8 cellular contexts compared by ENCODE assay signal in the genomic region with DNA sequence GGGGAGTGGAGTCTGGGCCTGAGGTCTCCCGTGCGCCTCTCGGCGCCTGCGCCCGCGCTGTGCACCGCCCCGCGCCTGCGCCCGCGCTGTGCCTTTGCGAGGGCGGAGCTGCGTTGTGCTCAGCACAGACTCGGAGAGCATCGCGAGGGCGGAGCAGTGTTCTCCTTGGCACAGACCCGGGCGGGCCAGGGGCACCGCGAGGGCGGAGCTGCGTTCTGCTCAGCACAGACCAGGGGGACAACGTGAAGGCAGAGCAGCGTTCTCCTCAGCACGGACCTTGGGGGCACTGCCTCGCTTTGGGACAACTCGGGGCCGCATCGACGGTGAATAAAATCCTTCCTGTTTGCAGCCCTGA.
DNase-seq lines count a peak whose midpoint lies in the region; ATAC-seq and TF ChIP-seq lines count a peak whose summit lies in the region.
"Not testable (repeated sequence)": the region's sequence is repeated elsewhere in the genome, so short reads cannot be mapped to it uniquely, and the experiment has no call there.

No MANE protein-coding gene starts in this region.

- not testable (repeated sequence) for H3K4me1 Mint-ChIP-seq in mesothelial cell of epicardium

- ATAC-seq in GM21423 (IDR thresholded peaks at IDR 0.05; ENCODE audit: unreplicated experiment) (peak; percentile 85), HG03066 (IDR thresholded peaks at IDR 0.05; ENCODE audit: low read depth, unreplicated experiment) (peak; percentile 75)

- not testable (repeated sequence) for H3K4me1 ChIP-seq in Peyer's patch, spleen

- intact Hi-C loops in spleen (cut with DNase I; ENCODE audit: low total_unique reads), result not testable (repeated sequence)

- not testable (repeated sequence) for H3K36me3 Mint-ChIP-seq in mesothelial cell of epicardium

- H3K27ac ChIP-seq in Peyer's patch, result peak overlapping the region in 1 of 4 donors; percentile 58
- H3K27ac ChIP-seq in spleen, result not testable (repeated sequence)

- not testable (repeated sequence) for TF ChIP-seq CTCF in Peyer's patch (IDR thresholded peaks at IDR 0.05); astrocyte of the spinal cord (IDR thresholded peaks at IDR 0.05; ENCODE audit: low read depth, low read length); foreskin fibroblast (IDR thresholded peaks at IDR 0.05; ENCODE audit: low read depth, low read length); mesothelial cell of epicardium (IDR thresholded peaks at IDR 0.05; ENCODE audit: unreplicated experiment); spleen (IDR thresholded peaks at IDR 0.05 in 8 of 11, conservative IDR thresholded peaks at IDR 0.05 in 3 of 11)

- H3K27ac Mint-ChIP-seq in mesothelial cell of epicardium, result peak overlapping the region; percentile 66

- not testable (repeated sequence) for H3K9me3 Mint-ChIP-seq in mesothelial cell of epicardium

- 3 to 23% (median 17%) methylated on average over 8 to 26 of the region's 34 CpGs; no CpG with 5 or more reads in 1 of the 5 donors for WGBS in spleen, 5 donors

- DNase-seq in G401 (ENCODE audit: low spot score) (peak; percentile 1), Peyer's patch (peak in 2 of 3 donors; percentile 45 to 58), astrocyte of the spinal cord (ENCODE audit: low read depth, low spot score) (peak; percentile 30), foreskin fibroblast (peak; percentile 29 to 62), mesothelial cell of epicardium (ENCODE audit: low spot score in 2 of 2, unreplicated experiment in 2 of 2) (peak in 1 of 2 experiments; percentile 39), spleen (peak; percentile 75)

- H3K36me3 ChIP-seq in Peyer's patch, spleen: not testable (repeated sequence)

- not testable (repeated sequence) for H3K27me3 Mint-ChIP-seq in mesothelial cell of epicardium (ENCODE audit: low read depth)

- H3K4me3 ChIP-seq in Peyer's patch, result peak overlapping the region in 2 of 4 donors; percentile 31 to 57
- peak overlapping the region; percentile 35 for H3K4me3 ChIP-seq in astrocyte of the spinal cord (ENCODE audit: low read depth, low read length)
- peak overlapping the region; percentile 11 to 38 for H3K4me3 ChIP-seq in foreskin fibroblast (ENCODE audit: low read depth in 1 of 2, low read length in 2 of 2)
- peak overlapping the region in 3 of 8 donors; percentile 27 to 40 (median 33) for H3K4me3 ChIP-seq in spleen

- not testable (repeated sequence) for H3K9me3 ChIP-seq in Peyer's patch, spleen

- H3K27me3 ChIP-seq in Peyer's patch; spleen (replicated peaks in 1 of 7): not testable (repeated sequence)

- TF ChIP-seq POLR2A in Peyer's patch (IDR thresholded peaks at IDR 0.05), result peak in 1 of 2 donors; percentile 53
- not testable (repeated sequence) for TF ChIP-seq POLR2A in spleen (IDR thresholded peaks at IDR 0.05)

- H3K4me3 Mint-ChIP-seq in mesothelial cell of epicardium, result peak overlapping the region; percentile 76

- in situ Hi-C loops in G401 (cut with HindIII; ENCODE audit: low sequenced_read_pairs); astrocyte of the spinal cord (cut with HindIII; ENCODE audit: low sequenced_read_pairs): not testable (repeated sequence)
